ENCODE assay signal across 1 cellular context in genomic region chr1:27099154-27099903, GRCh38.
A peak's percentile ranks its signal among the peaks of the same experiment; 100 is the strongest.
TF ChIP-seq lines count a peak whose summit lies in the region.

No MANE protein-coding gene starts in this region.

TF ChIP-seq in HEK293, 187 proteins besides CTCF, POLR2A, EP300 and RAD21 (continued from another document and continues in another):
- TF ChIP-seq TSHZ1 (tag by site-specific recombination; IDR thresholded peaks at IDR 0.05; ENCODE audit: borderline replicate concordance) = no peak
- TF ChIP-seq HOXC10 (CRISPR knock-in tag; IDR thresholded peaks at IDR 0.05) = no peak
- TF ChIP-seq FEZF1 (tag by site-specific recombination; IDR thresholded peaks at IDR 0.05) = no peak
- peak; percentile 95 for TF ChIP-seq GLIS1 (tag by site-specific recombination; IDR thresholded peaks at IDR 0.05)
- no peak for TF ChIP-seq ZNF426 (tag by site-specific recombination; IDR thresholded peaks at IDR 0.05)
- TF ChIP-seq ZNF792 (tag by site-specific recombination; IDR thresholded peaks at IDR 0.05) = no peak
- no peak for TF ChIP-seq ZNF433 (tag by site-specific recombination; IDR thresholded peaks at IDR 0.05; ENCODE audit: low read depth)
- TF ChIP-seq MZF1 (tag by site-specific recombination; IDR thresholded peaks at IDR 0.05; ENCODE audit: borderline replicate concordance) = no peak
- TF ChIP-seq ZBTB17 (tag by site-specific recombination; IDR thresholded peaks at IDR 0.05) = peak; percentile 70
- no peak for TF ChIP-seq ZNF837 (tag by site-specific recombination; IDR thresholded peaks at IDR 0.05)
- no peak for TF ChIP-seq ZNF707 (tag by site-specific recombination; IDR thresholded peaks at IDR 0.05)
- no peak for TF ChIP-seq KLF7 (tag by site-specific recombination; IDR thresholded peaks at IDR 0.05; ENCODE audit: borderline replicate concordance)
- TF ChIP-seq YY2 (tag by site-specific recombination; IDR thresholded peaks at IDR 0.05) = no peak
- no peak for TF ChIP-seq ZFP3 (tag by site-specific recombination; IDR thresholded peaks at IDR 0.05; ENCODE audit: low read depth)
- no peak for TF ChIP-seq ZNF184 (tag by site-specific recombination; IDR thresholded peaks at IDR 0.05)
- no peak for TF ChIP-seq HOXA7 (CRISPR knock-in tag; IDR thresholded peaks at IDR 0.05; ENCODE audit: borderline replicate concordance)
- no peak for TF ChIP-seq ZNF596 (tag by site-specific recombination; IDR thresholded peaks at IDR 0.05)
- peak; percentile 87 for TF ChIP-seq ZBTB21 (tag by site-specific recombination; IDR thresholded peaks at IDR 0.05)
- TF ChIP-seq ZFHX2 (tag by site-specific recombination; conservative IDR thresholded peaks at IDR 0.05) = peak; percentile 78
- TF ChIP-seq HOXD13 (CRISPR knock-in tag; IDR thresholded peaks at IDR 0.05; ENCODE audit: borderline replicate concordance) = no peak
- TF ChIP-seq ZIC2 (tag by site-specific recombination; IDR thresholded peaks at IDR 0.05) = peak; percentile 86
- peak; percentile 45; the same call in 1 of the 2 replicates for TF ChIP-seq SP7 (tag by site-specific recombination; IDR thresholded peaks at IDR 0.05)
- no peak for TF ChIP-seq ZNF488 (tag by site-specific recombination; IDR thresholded peaks at IDR 0.05)
- TF ChIP-seq ZNF292 (tag by site-specific recombination; IDR thresholded peaks at IDR 0.05; ENCODE audit: borderline replicate concordance, low read depth) = no peak
- no peak; the same call in 1 of the 2 replicates for TF ChIP-seq KLF8 (tag by site-specific recombination; IDR thresholded peaks at IDR 0.05)
- TF ChIP-seq ZSCAN16 (tag by site-specific recombination; IDR thresholded peaks at IDR 0.05) = no peak
- no peak for TF ChIP-seq ZNF157 (tag by site-specific recombination; IDR thresholded peaks at IDR 0.05)
- no peak for TF ChIP-seq ZBTB26 (tag by site-specific recombination; optimal IDR thresholded peaks at IDR 0.05)
- no peak for TF ChIP-seq ZNF777 (tag by site-specific recombination; IDR thresholded peaks at IDR 0.05; ENCODE audit: borderline replicate concordance)
- no peak for TF ChIP-seq KLF10 (tag by site-specific recombination; IDR thresholded peaks at IDR 0.05)
- TF ChIP-seq GLIS2 (tag by site-specific recombination; IDR thresholded peaks at IDR 0.05) = peak; percentile 65
- TF ChIP-seq ZNF2 (tag by site-specific recombination; IDR thresholded peaks at IDR 0.05) = no peak
- no peak for TF ChIP-seq ZBTB49 (tag by site-specific recombination; IDR thresholded peaks at IDR 0.05; ENCODE audit: low read depth)
- no peak for TF ChIP-seq ZNF274 (IDR thresholded peaks at IDR 0.05; ENCODE audit: low read length)
- no peak for TF ChIP-seq ZNF274 (tag by site-specific recombination; IDR thresholded peaks at IDR 0.05; ENCODE audit: borderline replicate concordance)
- no peak for TF ChIP-seq ZNF155 (tag by site-specific recombination; IDR thresholded peaks at IDR 0.05)
- no peak for TF ChIP-seq ZSCAN30 (tag by site-specific recombination; IDR thresholded peaks at IDR 0.05)
- TF ChIP-seq MYNN (tag by site-specific recombination; IDR thresholded peaks at IDR 0.05; ENCODE audit: borderline replicate concordance) = peak; percentile 95
- no peak for TF ChIP-seq GFI1B (tag by site-specific recombination; IDR thresholded peaks at IDR 0.05)
- TF ChIP-seq KLF9 (tag by site-specific recombination; IDR thresholded peaks at IDR 0.05; ENCODE audit: low read depth) = no peak
- no peak for TF ChIP-seq ZNF548 (tag by site-specific recombination; IDR thresholded peaks at IDR 0.05)
- no peak for TF ChIP-seq ZNF639 (tag by site-specific recombination; IDR thresholded peaks at IDR 0.05)
- TF ChIP-seq ZNF521 (tag by site-specific recombination; IDR thresholded peaks at IDR 0.05) = no peak
- no peak for TF ChIP-seq ZFP37 (tag by site-specific recombination; IDR thresholded peaks at IDR 0.05)
- TF ChIP-seq ZNF16 (tag by site-specific recombination; IDR thresholded peaks at IDR 0.05; ENCODE audit: low read depth) = no peak
- no peak for TF ChIP-seq ZNF175 (tag by site-specific recombination; IDR thresholded peaks at IDR 0.05)
- 0 out of 2 replicates have a peak, but pooled peaks have one; percentile 31 for TF ChIP-seq ZNF561 (tag by site-specific recombination; IDR thresholded peaks at IDR 0.05; ENCODE audit: borderline replicate concordance)
- TF ChIP-seq ZNF18 (tag by site-specific recombination; IDR thresholded peaks at IDR 0.05) = peak; percentile 48; the same call in 1 of the 2 replicates
- no peak for TF ChIP-seq ZNF701 (tag by site-specific recombination; IDR thresholded peaks at IDR 0.05)
- TF ChIP-seq ZBTB20 (tag by site-specific recombination; IDR thresholded peaks at IDR 0.05) = 0 out of 2 replicates have a peak, but pooled peaks have one; percentile 23
- no peak for TF ChIP-seq REPIN1 (tag by site-specific recombination; IDR thresholded peaks at IDR 0.05; ENCODE audit: low read depth)
- no peak for TF ChIP-seq ZNF677 (tag by site-specific recombination; IDR thresholded peaks at IDR 0.05)
- no peak for TF ChIP-seq ZNF37A (tag by site-specific recombination; IDR thresholded peaks at IDR 0.05)
- TF ChIP-seq KLF16 (tag by site-specific recombination; IDR thresholded peaks at IDR 0.05) = no peak
- no peak for TF ChIP-seq PRDM6 (tag by site-specific recombination; IDR thresholded peaks at IDR 0.05)
- TF ChIP-seq ZNF529 (tag by site-specific recombination; IDR thresholded peaks at IDR 0.05; ENCODE audit: insufficient replicate concordance) = no peak
- no peak for TF ChIP-seq ZNF148 (tag by site-specific recombination; IDR thresholded peaks at IDR 0.05; ENCODE audit: borderline replicate concordance)
- no peak for TF ChIP-seq ZNF416 (tag by site-specific recombination; IDR thresholded peaks at IDR 0.05)
- no peak for TF ChIP-seq IKZF3 (tag by site-specific recombination; IDR thresholded peaks at IDR 0.05)
- TF ChIP-seq ZBTB7A (tag by site-specific recombination; IDR thresholded peaks at IDR 0.05; ENCODE audit: low read depth) = no peak
- no peak for TF ChIP-seq ZNF621 (tag by site-specific recombination; IDR thresholded peaks at IDR 0.05)
- no peak for TF ChIP-seq ZNF248 (tag by site-specific recombination; IDR thresholded peaks at IDR 0.05)
- TF ChIP-seq ZNF560 (tag by site-specific recombination; IDR thresholded peaks at IDR 0.05; ENCODE audit: borderline replicate concordance) = no peak
